1 cellular context compared by ENCODE assay signal in the genomic region with DNA sequence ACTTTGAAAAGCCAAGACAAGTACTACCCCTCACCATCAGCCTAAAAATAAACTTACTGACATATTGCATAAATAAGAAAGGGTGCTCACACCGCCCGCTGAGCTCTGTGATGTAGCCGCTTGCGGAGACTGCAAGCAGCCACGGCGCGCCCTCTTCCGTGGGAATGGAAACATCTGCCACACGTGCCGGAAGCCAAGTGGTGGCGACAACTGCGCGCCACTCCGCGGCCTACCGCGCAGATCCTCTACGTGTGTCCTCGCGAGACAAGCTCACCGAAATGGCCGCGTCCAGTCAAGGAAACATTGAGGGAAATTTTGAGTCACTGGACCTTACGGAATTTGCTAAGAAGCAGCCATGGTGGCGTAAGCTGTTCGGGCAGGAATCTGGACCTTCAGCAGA. TPM values are rescaled to one million over a fixed set of nuclear protein-coding genes. Genes with fewer than 3 reads are reported as not detected.
"Had no signal": no experiment of that assay in that cellular context is flagged by ENCODE, and none has a peak within 500 bp of the region (broad histone marks: within the 10 kb centered on the region; RNA-seq: fewer than 3 reads in every experiment).

No MANE protein-coding gene starts in this region.

RNA-seq across cellular contexts. Expression of a gene that starts 59.9 kb away (rescaled TPM):
- total RNA-seq: activated CD4-positive, alpha-beta T cell treated with anti-CD3 and anti-CD28 coated beads, Interleukin-2, amount 10 ng/mL, durations not matched to agents 7 days and 5 days had no signal
